ENCODE assay signal across 26 cellular contexts in genomic region chr10:15379043-15379442, GRCh38. TPM values are rescaled to one million over a fixed set of nuclear protein-coding genes. Genes with fewer than 3 reads are reported as not detected.
A peak's percentile ranks its signal among the peaks of the same experiment; 100 is the strongest.
DNase-seq lines count a peak whose midpoint lies in the region; ATAC-seq and TF ChIP-seq lines count a peak whose summit lies in the region.
"Had no signal": no experiment of that assay in that cellular context is flagged by ENCODE, and none has a peak within 500 bp of the region (broad histone marks: within the 10 kb centered on the region; RNA-seq: fewer than 3 reads in every experiment).

No MANE protein-coding gene starts in this region.

- no peaks in the 10 kb centered on the region for H4K20me1 ChIP-seq in neural progenitor cell (ENCODE audit: low read depth)
- H4K20me1 ChIP-seq: BLaER1 had no signal

- intact Hi-C loops in esophagus muscularis mucosa (cut with DNase I), result no loop called here

- H3K4me3 Mint-ChIP-seq in neural progenitor cell, result no peak overlapping the region
- H3K4me3 Mint-ChIP-seq: CD4-positive, CD25-positive, alpha-beta regulatory T cell had no signal

- H3K36me3 ChIP-seq in esophagus muscularis mucosa, result no peaks in the 10 kb centered on the region
- no peaks in the 10 kb centered on the region for H3K36me3 ChIP-seq in neural progenitor cell
- H3K36me3 ChIP-seq: BLaER1, SJCRH30 had no signal

- H3K27me3 Mint-ChIP-seq in neural progenitor cell (ENCODE audit: insufficient read depth, low read depth), result peaks cover 5% of the 10 kb centered on the region

- TF ChIP-seq POLR2A in esophagus muscularis mucosa (IDR thresholded peaks at IDR 0.05; ENCODE audit: low read depth), result no peak

- DNase-seq in NCI-H82 (lab: John Stamatoyannopoulos, UW) (peak; percentile 15), NCI-H82 treated with DMSO at 0.1 percent for 48 hours (lab: John Stamatoyannopoulos, UW; ENCODE audit: unreplicated experiment) (no peak), esophagus muscularis mucosa (ENCODE audit: extremely low spot score) (peak; percentile 84), neural progenitor cell (ENCODE audit: low spot score) (no peak), amygdala (lab: John Stamatoyannopoulos, UW) (no peak), HEK293T (ENCODE audit: extremely low spot score) (no peak)
- DNase-seq in activated effector memory CD4-positive, alpha-beta T cell treated with anti-CD3 and anti-CD28 coated beads, Interleukin-2, amount 50 U/mL, for 16 hours, result no peak
- DNase-seq: 8988T; CD4-positive, CD25-positive, alpha-beta regulatory T cell; DMS153; DND-41; Karpas-422; NCI-H1092; NCI-H1436; NCI-H187; NCI-H446; NCI-H524 treated with DMSO at 0.1 percent for 48 hours; NCI-H774; PC-9; SJCRH30 had no signal

- H3K79me2 ChIP-seq in neural progenitor cell (ENCODE audit: low read depth), result no peaks in the 10 kb centered on the region

- TF ChIP-seq CTCF in esophagus muscularis mucosa (IDR thresholded peaks at IDR 0.05) (no peak), neural progenitor cell (IDR thresholded peaks at IDR 0.05) (no peak)

- no peak overlapping the region for H3K4me2 ChIP-seq in neural progenitor cell
- H3K4me2 ChIP-seq: BLaER1, PC-9 had no signal

- H3K27me3 ChIP-seq in esophagus muscularis mucosa (peaks cover 0 to 22% (median 0%) of the 10 kb centered on the region in 4 donors), neural progenitor cell (no peaks in the 10 kb centered on the region)
- H3K27me3 ChIP-seq: BLaER1, SJCRH30 had no signal

- no peak overlapping the region for H3K27ac ChIP-seq in esophagus muscularis mucosa (replicated peaks in 1 of 4)
- H3K27ac ChIP-seq in neural progenitor cell, result no peak overlapping the region
- H3K27ac ChIP-seq: BLaER1, HL-60, PC-9, SJCRH30 had no signal

- H2AFZ ChIP-seq in neural progenitor cell (replicated peaks), result peak overlapping the region; percentile 89
- H2AFZ ChIP-seq: PC-9 had no signal

- no peak for TF ChIP-seq EP300 in esophagus muscularis mucosa (IDR thresholded peaks at IDR 0.05)

- H3K4me1 ChIP-seq in esophagus muscularis mucosa (peaks cover 0 to 7% (median 6%) of the 10 kb centered on the region in 4 donors), neural progenitor cell (no peaks in the 10 kb centered on the region)
- H3K4me1 ChIP-seq: SJCRH30 had no signal

- peaks cover 2% of the 10 kb centered on the region for H3K9me3 Mint-ChIP-seq in neural progenitor cell
- H3K9me3 Mint-ChIP-seq: CD4-positive, CD25-positive, alpha-beta regulatory T cell had no signal

- no peak overlapping the region for H3K4me3 ChIP-seq in esophagus muscularis mucosa
- H3K4me3 ChIP-seq in neural progenitor cell, result no peak overlapping the region
- H3K4me3 ChIP-seq: BLaER1, PC-9, SJCRH30 had no signal

- no peaks in the 10 kb centered on the region for H3K4me1 Mint-ChIP-seq in neural progenitor cell

- CTCF ChIA-PET in HEK293T (lab: Yijun Ruan, JAX), result interaction anchor here (0.8 kb wide), 1 partner anchor 232 kb away, joined by 6 read pairs; no protein-coding TSS in a partner anchor

- H3K9ac ChIP-seq in neural progenitor cell, result no peak overlapping the region
- H3K9ac ChIP-seq: BLaER1 had no signal

- H3K9me3 ChIP-seq in esophagus muscularis mucosa (no peaks in the 10 kb centered on the region), neural progenitor cell (ENCODE audit: low read depth) (no peaks in the 10 kb centered on the region)
- H3K9me3 ChIP-seq: BLaER1, SJCRH30 had no signal

- ATAC-seq in GM19035 (IDR thresholded peaks at IDR 0.05; ENCODE audit: unreplicated experiment), result no peak
- ATAC-seq: Right ventricle myocardium inferior, SK-N-SH treated with all-trans-retinoic acid at 6 μM for 48 hours had no signal

- no peaks in the 10 kb centered on the region for H3F3A ChIP-seq in neural progenitor cell (ENCODE audit: low read depth)

- WGBS in esophagus muscularis mucosa, result 87% methylated on average over 6 of the region's 6 CpGs

- POLR2A ChIA-PET in HEK293T (lab: Yijun Ruan, JAX), result no interaction called here

- no peaks in the 10 kb centered on the region for H3K36me3 Mint-ChIP-seq in neural progenitor cell
- H3K36me3 Mint-ChIP-seq: CD4-positive, CD25-positive, alpha-beta regulatory T cell had no signal

- no peak overlapping the region for H3K27ac Mint-ChIP-seq in neural progenitor cell
- H3K27ac Mint-ChIP-seq: CD4-positive, CD25-positive, alpha-beta regulatory T cell had no signal

TF ChIP-seq in HEK293T, 16 proteins besides CTCF, POLR2A, EP300 and RAD21:
- TF ChIP-seq ZNF384 (IDR thresholded peaks at IDR 0.05), result no peak
- no peak for TF ChIP-seq ELF4 (IDR thresholded peaks at IDR 0.05)
- no peak for TF ChIP-seq SP1 (IDR thresholded peaks at IDR 0.05)

RNA-seq across cellular contexts. Expression of gene FAM171A1, which starts 8.0 kb away (rescaled TPM):
- total RNA-seq in esophagus muscularis mucosa (10 to 100 TPM in 3 of 4 donors, 1 to 10 TPM in 1; 7.1 to 15.0 (median 12.6) TPM), neural progenitor cell (ENCODE audit: low replicate concordance) (28.2 and 32.2 TPM in 2 replicates)
- total RNA-seq: HT-29 had no signal

Comparison
In these comparisons a context has a peak if more than half of its experiments do, and no peak if none do; other contexts are left out.
1. DNase-seq: peak in NCI-H82 (single experiment) and esophagus muscularis mucosa (single experiment); none in NCI-H82 treated with DMSO at 0.1 percent for 48 hours (single experiment), neural progenitor cell (single experiment), activated effector memory CD4-positive, alpha-beta T cell treated with anti-CD3 and anti-CD28 coated beads, Interleukin-2, amount 50 U/mL, for 16 hours (single experiment), amygdala (0 of 56) and HEK293T (single experiment).